ENCODE assay signal across 20 cellular contexts in the genomic region with DNA sequence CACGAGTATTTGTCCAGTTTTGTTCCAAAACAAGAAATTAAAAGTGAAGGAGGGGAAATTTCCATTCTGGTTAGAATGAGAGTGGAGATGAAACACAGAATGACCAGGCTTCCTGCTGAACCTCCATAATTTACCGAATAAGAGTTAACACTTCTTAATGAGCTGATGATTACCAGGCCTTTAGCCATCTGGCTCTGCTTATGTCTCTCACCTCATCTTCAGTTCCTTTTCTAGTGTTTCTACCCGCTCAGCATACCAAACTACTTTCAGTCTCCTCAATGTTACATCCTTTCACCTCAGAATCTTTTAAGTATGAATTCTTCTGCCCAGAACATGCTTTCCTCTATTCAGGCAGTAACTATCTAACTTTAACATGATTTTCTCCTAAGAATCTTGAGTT.
DNase-seq lines count a peak whose midpoint lies in the region; ATAC-seq, FAIRE-seq and TF ChIP-seq lines count a peak whose summit lies in the region.
"Had no signal": no experiment of that assay in that cellular context is flagged by ENCODE, and none has a peak within 500 bp of the region (broad histone marks: within the 10 kb centered on the region; RNA-seq: fewer than 3 reads in every experiment).

No MANE protein-coding gene starts in this region.

- POLR2A ChIA-PET in GM12878 (lab: Charles Lee) = no interaction called here

- ATAC-seq in GM19351 (IDR thresholded peaks at IDR 0.05; ENCODE audit: unreplicated experiment) (peak; percentile 51), HG03066 (IDR thresholded peaks at IDR 0.05; ENCODE audit: low read depth, unreplicated experiment) (peak; percentile 58), GM12878 (peak; percentile 30; the same call in 2 of the 3 replicates), GM21515 (IDR thresholded peaks at IDR 0.05; ENCODE audit: unreplicated experiment) (no peak)
- ATAC-seq: HCT116 had no signal

- RAD21 ChIA-PET in GM12878 (lab: Charles Lee; ENCODE audit: unreplicated experiment) = no interaction called here

- H3K9me3 ChIP-seq in GM12878 (replicated peaks; ENCODE audit: control insufficient read depth, insufficient read depth, low read length) (no peaks in the 10 kb centered on the region), Karpas-422 (ENCODE audit: low read length) (no peaks in the 10 kb centered on the region), BE2C (no peaks in the 10 kb centered on the region)
- H3K9me3 ChIP-seq: BLaER1 treated with 17β-estradiol and CSF1 and Interleukin-3, amounts not matched to agents 10 nM and 100 nM had no signal

- WGBS in GM12878 (ENCODE audit: insufficient coverage, insufficient replicate concordance, low lambda C conversion rate, missing lambda C conversion rate) = 10% methylated on average over 3 of the region's 3 CpGs

- H3K4me1 ChIP-seq in GM12878 (ENCODE audit: control insufficient read depth, insufficient read depth, low read length) (no peaks in the 10 kb centered on the region), Karpas-422 (ENCODE audit: low read length) (no peaks in the 10 kb centered on the region), BE2C (no peaks in the 10 kb centered on the region)

- H3K9me2 ChIP-seq in Karpas-422 (replicated peaks; ENCODE audit: insufficient read depth, low read length) = no peaks in the 10 kb centered on the region

- SMC1A ChIA-PET in GM12878 (lab: Charles Lee; ENCODE audit: uncharacterized antibody, unreplicated experiment) = interaction anchor here (0.7 to 1.3 kb wide), 2 partner anchors 28 to 149 kb away, joined by 3 read pairs; no protein-coding TSS in a partner anchor

- H3K27me3 ChIP-seq in GM12878 (replicated peaks in 1 of 2; ENCODE audit: control insufficient read depth in 2 of 2, insufficient read depth in 2 of 2, low read length in 1 of 2) (no peaks in the 10 kb centered on the region; a peak in 1 of 4 replicates), Karpas-422 (ENCODE audit: low read length) (no peaks in the 10 kb centered on the region; the same call in 1 of the 2 replicates), BE2C (no peaks in the 10 kb centered on the region)
- H3K27me3 ChIP-seq: BLaER1 treated with 17β-estradiol and CSF1 and Interleukin-3, amounts not matched to agents 10 nM and 100 nM had no signal

- TF ChIP-seq RAD21 in GM12878 (IDR thresholded peaks at IDR 0.05; ENCODE audit: insufficient read depth, low read depth, low read length) = no peak

- H3K4me3 ChIP-seq in GM12878 = no peak overlapping the region
- no peak overlapping the region for H3K4me3 ChIP-seq in Karpas-422 (ENCODE audit: low read length)
- H3K4me3 ChIP-seq in BE2C (ENCODE audit: low read depth, low read length) = no peak overlapping the region
- H3K4me3 ChIP-seq: BLaER1 treated with 17β-estradiol and CSF1 and Interleukin-3, amounts not matched to agents 10 nM and 100 nM had no signal

- H4K20me1 ChIP-seq in GM12878 (ENCODE audit: control insufficient read depth, insufficient read depth) (no peaks in the 10 kb centered on the region), Karpas-422 (ENCODE audit: insufficient read depth, low read depth, low read length) (no peaks in the 10 kb centered on the region)
- H4K20me1 ChIP-seq: BLaER1 treated with 17β-estradiol and CSF1 and Interleukin-3, amounts not matched to agents 10 nM and 100 nM had no signal

- no peaks in the 10 kb centered on the region for H3K36me3 ChIP-seq in GM12878 (ENCODE audit: control insufficient read depth in 2 of 2, insufficient read depth in 2 of 2, low read length in 1 of 2)
- no peaks in the 10 kb centered on the region for H3K36me3 ChIP-seq in Karpas-422 (ENCODE audit: insufficient read depth, low read length)
- no peaks in the 10 kb centered on the region for H3K36me3 ChIP-seq in BE2C
- H3K36me3 ChIP-seq: BLaER1 treated with 17β-estradiol and CSF1 and Interleukin-3, amounts not matched to agents 10 nM and 100 nM had no signal

- no peak overlapping the region for H2AFZ ChIP-seq in GM12878 (ENCODE audit: control insufficient read depth, low read depth, low read length)
- H2AFZ ChIP-seq in Karpas-422 (ENCODE audit: low read length) = no peak overlapping the region

- DNase-seq in D721Med (ENCODE audit: insufficient read length, low spot score) (no peak), GM12878 (ENCODE audit: low read depth, low spot score) (no peak), Karpas-422 (no peak), SKM-1 treated with dmso at 0.1 percent for 144 hours (lab: John Stamatoyannopoulos, UW; ENCODE audit: unreplicated experiment) (no peak), BE2C (no peak)
- DNase-seq: 8988T; AML-193; Calu3; CD4-positive, CD25-positive, alpha-beta regulatory T cell; DMS79; IMR-90; KBM-7 had no signal

- no peak overlapping the region for H3K4me2 ChIP-seq in GM12878 (ENCODE audit: control insufficient read depth, insufficient read depth)
- no peak overlapping the region for H3K4me2 ChIP-seq in Karpas-422 (ENCODE audit: low read depth, low read length, poor library complexity, severe bottlenecking)
- H3K4me2 ChIP-seq: BLaER1 treated with 17β-estradiol and CSF1 and Interleukin-3, amounts not matched to agents 10 nM and 100 nM had no signal

- CTCF ChIA-PET in GM12878 (lab: Yijun Ruan, JAX) = interaction anchor here (0.6 kb wide), 1 partner anchor 8 kb away, joined by 3 read pairs; no protein-coding TSS in a partner anchor

- no peak for TF ChIP-seq EP300 in GM12878 (IDR thresholded peaks at IDR 0.05; ENCODE audit: borderline replicate concordance in 1 of 2, control insufficient read depth in 1 of 2, low read depth in 2 of 2, low read length in 2 of 2)

- no peak overlapping the region for H3K9ac ChIP-seq in GM12878 (ENCODE audit: control insufficient read depth, insufficient read depth, low read length)
- no peak overlapping the region for H3K9ac ChIP-seq in Karpas-422 (ENCODE audit: low read length)
- H3K9ac ChIP-seq: BLaER1 treated with 17β-estradiol and CSF1 and Interleukin-3, amounts not matched to agents 10 nM and 100 nM had no signal

- peak; percentile 84 for FAIRE-seq in D721Med (lab: Jason Lieb, UNC)
- FAIRE-seq in GM12878 (lab: Jason Lieb, UNC) = no peak
- FAIRE-seq: GM12891, GM19239, H54 had no signal

- no TSS peak for BruUV-seq in GM12878 (replicated peaks; lab: Mats Ljungman, UMichigan)

- in situ Hi-C loops in GM12878 (cut with MboI) = no loop called here

- no peak for TF ChIP-seq CTCF in D721Med (IDR thresholded peaks at IDR 0.05; ENCODE audit: insufficient read depth, missing control alignments)
- TF ChIP-seq CTCF in GM12878 (IDR thresholded peaks at IDR 0.05 in 2 of 3, conservative IDR thresholded peaks at IDR 0.05 in 1 of 3; ENCODE audit: control insufficient read depth in 2 of 3, extremely low read depth in 1 of 3, insufficient read depth in 1 of 3, low read depth in 3 of 3, low read length in 3 of 3) = no peak
- TF ChIP-seq CTCF in BE2C (IDR thresholded peaks at IDR 0.05; ENCODE audit: low read depth, low read length) = no peak

- TF ChIP-seq POLR2A in GM12878 (IDR thresholded peaks at IDR 0.05; ENCODE audit: low read depth, low read length) = no peak

- H3K79me2 ChIP-seq in GM12878 (ENCODE audit: control insufficient read depth, insufficient read depth, low read length) = no peaks in the 10 kb centered on the region
- no peaks in the 10 kb centered on the region for H3K79me2 ChIP-seq in Karpas-422 (ENCODE audit: low read length)

- intact Hi-C loops in GM12878 (cut with micrococcal nuclease; ENCODE audit: unreplicated experiment) = no loop called here

- H3K27ac ChIP-seq in GM12878 (ENCODE audit: control insufficient read depth, insufficient read depth) = no peak overlapping the region
- no peak overlapping the region for H3K27ac ChIP-seq in Karpas-422 (ENCODE audit: low read length)
- H3K27ac ChIP-seq: BLaER1 treated with 17β-estradiol and CSF1 and Interleukin-3, amounts not matched to agents 10 nM and 100 nM had no signal

TF ChIP-seq in GM12878, 131 proteins besides CTCF, POLR2A, EP300 and RAD21:
- TF ChIP-seq, protein P1, sequence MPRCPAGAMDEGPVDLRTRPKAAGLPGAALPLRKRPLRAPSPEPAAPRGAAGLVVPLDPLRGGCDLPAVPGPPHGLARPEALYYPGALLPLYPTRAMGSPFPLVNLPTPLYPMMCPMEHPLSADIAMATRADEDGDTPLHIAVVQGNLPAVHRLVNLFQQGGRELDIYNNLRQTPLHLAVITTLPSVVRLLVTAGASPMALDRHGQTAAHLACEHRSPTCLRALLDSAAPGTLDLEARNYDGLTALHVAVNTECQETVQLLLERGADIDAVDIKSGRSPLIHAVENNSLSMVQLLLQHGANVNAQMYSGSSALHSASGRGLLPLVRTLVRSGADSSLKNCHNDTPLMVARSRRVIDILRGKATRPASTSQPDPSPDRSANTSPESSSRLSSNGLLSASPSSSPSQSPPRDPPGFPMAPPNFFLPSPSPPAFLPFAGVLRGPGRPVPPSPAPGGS (IDR thresholded peaks at IDR 0.05; ENCODE audit: borderline replicate concordance, insufficient read depth, low read depth, low read length, poor library complexity, severe bottlenecking) = no peak
- TF ChIP-seq DPF2 (IDR thresholded peaks at IDR 0.05) (0 out of 2 replicates have a peak, but pooled peaks have one; percentile 37), MTA2 (IDR thresholded peaks at IDR 0.05; ENCODE audit: low read depth) (peak; percentile 76)
